Comparison of ENCODE assay signal across 8 cellular contexts in genomic region chr11:33774356-33775063, GRCh38. TPM values are rescaled to one million over a fixed set of nuclear protein-coding genes. Genes with fewer than 3 reads are reported as not detected.
DNase-seq lines count a peak whose midpoint lies in the region; ATAC-seq and TF ChIP-seq lines count a peak whose summit lies in the region.

Gene FBXO3, minus strand, starts transcription at chr11:33774520. Its CDS starts 23 bp downstream, at chr11:33774497.

- CTCF ChIA-PET in GM10248 (lab: Yijun Ruan, JAX): interaction anchor here (1.3 to 3.4 kb wide), 4 partner anchors 10 to 34 kb away, joined by 3 to 10 read pairs (median 6); no protein-coding TSS in a partner anchor

- ATAC-seq in HG02642 (IDR thresholded peaks at IDR 0.05; ENCODE audit: poor library complexity, unreplicated experiment): peak; percentile 81
- peak; percentile 64 for ATAC-seq in thoracic aorta (ENCODE audit: insufficient number of reproducible peaks, low FRiP score, low read depth)

- no peaks in the 10 kb centered on the region for H3K9me3 Mint-ChIP-seq in activated naive CD8-positive, alpha-beta T cell treated with anti-CD3 and anti-CD28 coated beads for 36 hours
- H3K9me3 Mint-ChIP-seq in osteocyte (ENCODE audit: unreplicated experiment): no peaks in the 10 kb centered on the region

- H3K27me3 Mint-ChIP-seq in activated naive CD8-positive, alpha-beta T cell treated with anti-CD3 and anti-CD28 coated beads for 36 hours: peaks cover 35% of the 10 kb centered on the region
- H3K27me3 Mint-ChIP-seq in osteocyte (ENCODE audit: unreplicated experiment): no peaks in the 10 kb centered on the region

- intact Hi-C loops in head of caudate nucleus (cut with DNase I): loop anchor here (5.0 kb wide), 1 partner anchor 37 kb away; the partner anchor contains the start of gene CD59

- H3K4me2 ChIP-seq in SU-DHL-6 (ENCODE audit: low read depth, low read length, poor library complexity, severe bottlenecking): peak within 1 kb of the TSS; percentile 84

- H3K4me1 ChIP-seq in thoracic aorta (ENCODE audit: control insufficient read depth in 1 of 2, low read depth in 2 of 2): peaks cover 13 to 41% of the 10 kb centered on the region in 2 donors

- no peaks in the 10 kb centered on the region for H3K9me3 ChIP-seq in SU-DHL-6 (ENCODE audit: insufficient read depth, low read length)
- H3K9me3 ChIP-seq in thoracic aorta: no peaks in the 10 kb centered on the region

- no peaks in the 10 kb centered on the region for H3K36me3 Mint-ChIP-seq in activated naive CD8-positive, alpha-beta T cell treated with anti-CD3 and anti-CD28 coated beads for 36 hours
- H3K36me3 Mint-ChIP-seq in osteocyte (ENCODE audit: unreplicated experiment): peaks cover 9% of the 10 kb centered on the region

- H3K4me1 Mint-ChIP-seq in activated naive CD8-positive, alpha-beta T cell treated with anti-CD3 and anti-CD28 coated beads for 36 hours: peaks cover 38% of the 10 kb centered on the region
- H3K4me1 Mint-ChIP-seq in osteocyte (ENCODE audit: unreplicated experiment): peaks cover 28% of the 10 kb centered on the region

- H3K79me2 ChIP-seq in SU-DHL-6 (ENCODE audit: insufficient read depth, low read length): no peaks in the 10 kb centered on the region

- H3K27ac ChIP-seq in SU-DHL-6 (ENCODE audit: low read depth, low read length) (no peak within 1 kb of the TSS), thoracic aorta (peak within 1 kb of the TSS; percentile 71 to 76)

- H3K36me3 ChIP-seq in SU-DHL-6 (ENCODE audit: low read length) (no peaks in the 10 kb centered on the region), thoracic aorta (no peaks in the 10 kb centered on the region)

- no peaks in the 10 kb centered on the region for H4K20me1 ChIP-seq in SU-DHL-6 (ENCODE audit: low read depth, low read length)

- DNase-seq in GM10248 (ENCODE audit: extremely low spot score): peak; percentile 98
- DNase-seq in NCI-H1105 treated with DMSO at 0.1 percent for 48 hours (lab: John Stamatoyannopoulos, UW): peak; percentile 87
- peak; percentile 86 for DNase-seq in activated naive CD8-positive, alpha-beta T cell treated with anti-CD3 and anti-CD28 coated beads for 36 hours
- peak; percentile 70 to 95 (median 88) for DNase-seq in head of caudate nucleus
- peak; percentile 91 for DNase-seq in osteocyte (ENCODE audit: extremely low spot score, unreplicated experiment)
- DNase-seq in thoracic aorta (ENCODE audit: low spot score): peak; percentile 52

- no peaks in the 10 kb centered on the region for H3F3A ChIP-seq in SU-DHL-6 (ENCODE audit: insufficient read depth)

- peak within 1 kb of the TSS; percentile 62 for H3K9ac ChIP-seq in SU-DHL-6 (ENCODE audit: low read length)

- H3K9me2 ChIP-seq in SU-DHL-6 (replicated peaks; ENCODE audit: insufficient read depth, low read length): no peaks in the 10 kb centered on the region

- peak within 1 kb of the TSS; percentile 91 for H3K27ac Mint-ChIP-seq in activated naive CD8-positive, alpha-beta T cell treated with anti-CD3 and anti-CD28 coated beads for 36 hours
- peak within 1 kb of the TSS; percentile 91 for H3K27ac Mint-ChIP-seq in osteocyte (ENCODE audit: unreplicated experiment)

- H3K27me3 ChIP-seq in SU-DHL-6 (ENCODE audit: low read length) (no peaks in the 10 kb centered on the region), thoracic aorta (replicated peaks; ENCODE audit: insufficient read depth) (no peaks in the 10 kb centered on the region)

- H3K4me3 ChIP-seq in SU-DHL-6 (ENCODE audit: insufficient read depth, low read length, poor library complexity, severe bottlenecking) (peak within 1 kb of the TSS; percentile 73), thoracic aorta (peak within 1 kb of the TSS; percentile 92)

- POLR2A ChIA-PET in GM10248 (lab: Yijun Ruan, JAX): interaction anchor here (0.7 kb wide), 1 partner anchor 72 kb away, joined by 5 read pairs; no protein-coding TSS in a partner anchor

- TF ChIP-seq CTCF in GM10248 (IDR thresholded peaks at IDR 0.05; ENCODE audit: control extremely low read depth, extremely low read depth, low read depth, missing control alignments) (no peak), SU-DHL-6 (IDR thresholded peaks at IDR 0.05; ENCODE audit: insufficient read depth, low read length, poor library complexity, severe bottlenecking) (no peak), osteocyte (IDR thresholded peaks at IDR 0.05) (no peak), thoracic aorta (IDR thresholded peaks at IDR 0.05) (no peak)

- peak within 1 kb of the TSS; percentile 79 for H2AFZ ChIP-seq in SU-DHL-6 (ENCODE audit: low read depth, low read length, severe bottlenecking)

- peak within 1 kb of the TSS; percentile 96 for H3K4me3 Mint-ChIP-seq in activated naive CD8-positive, alpha-beta T cell treated with anti-CD3 and anti-CD28 coated beads for 36 hours
- peak within 1 kb of the TSS; percentile 97 for H3K4me3 Mint-ChIP-seq in osteocyte (ENCODE audit: unreplicated experiment)

RNA-seq across cellular contexts. Expression of gene FBXO3, which starts in this region (rescaled TPM):
- total RNA-seq in activated naive CD8-positive, alpha-beta T cell treated with anti-CD3 and anti-CD28 coated beads for 36 hours: 10 to 100 TPM; 10.1 to 13.2 TPM
- total RNA-seq in osteocyte (30.6 and 31.1 TPM in 2 replicates), thoracic aorta (10 to 100 TPM; 35.1 to 73.8 TPM)
